In genomic region chr2:200383380-200384110, GRCh38 we compare ENCODE assay signal across 8 cellular contexts.
DNase-seq lines count a peak whose midpoint lies in the region; ATAC-seq and TF ChIP-seq lines count a peak whose summit lies in the region.

No MANE protein-coding gene starts in this region.

- WGBS in GM23248 (ENCODE audit: low coverage in 1 of 2, low lambda C conversion rate in 2 of 2, missing lambda C conversion rate in 2 of 2), 2 experiments: 80% methylated on average over 6 of the region's 6 CpGs
- WGBS in liver: 48% methylated on average over 6 of the region's 6 CpGs

- peaks cover 94% of the 10 kb centered on the region for H3K79me2 ChIP-seq in GM23248 (ENCODE audit: insufficient read depth)

- in situ Hi-C loops in GM23248 (cut with MboI): no loop called here

- H3K36me3 Mint-ChIP-seq in brain: peaks cover 25% of the 10 kb centered on the region

- H3K9me2 ChIP-seq in GM23248 (ENCODE audit: insufficient read depth): no peaks in the 10 kb centered on the region

- DNase-seq in GM12864 (ENCODE audit: low read depth) (peak; percentile 43), GM23248 (peak; percentile 72), NCI-H1436 treated with DMSO at 0.1 percent for 48 hours (lab: John Stamatoyannopoulos, UW) (peak; percentile 15), WERI-Rb-1 (no peak)
- no peak for DNase-seq in NK-92 treated with Interleukin-12 subunit alpha and Interleukin-12 subunit beta, amount 100 ng/mL, for 24 hours (lab: John Stamatoyannopoulos, UW)

- no peak overlapping the region for H3K4me3 ChIP-seq in GM12864 (ENCODE audit: low read depth, low read length)
- peak overlapping the region; percentile 59 for H3K4me3 ChIP-seq in GM23248
- H3K4me3 ChIP-seq in liver (ENCODE audit: low read depth in 1 of 3, low read length in 3 of 3): no peak overlapping the region
- H3K4me3 ChIP-seq in WERI-Rb-1 (ENCODE audit: low read depth, low read length): no peak overlapping the region

- H3K9me3 Mint-ChIP-seq in brain: no peaks in the 10 kb centered on the region

- H3K4me1 ChIP-seq in GM23248 (ENCODE audit: insufficient read depth) (peaks cover 37% of the 10 kb centered on the region), liver (ENCODE audit: control insufficient read depth in 4 of 4, insufficient read depth in 4 of 4, low read length in 3 of 4) (peaks cover 2 to 23% (median 10%) of the 10 kb centered on the region in 4 donors)

- TF ChIP-seq RAD21 in liver (IDR thresholded peaks at IDR 0.05): peak; percentile 4 to 25

- no peaks in the 10 kb centered on the region for H4K20me1 ChIP-seq in GM23248 (ENCODE audit: insufficient read depth)

- peak overlapping the region; percentile 81 for H3K4me2 ChIP-seq in GM23248 (ENCODE audit: unreplicated experiment)

- H2AFZ ChIP-seq in GM23248: peak overlapping the region; percentile 30; the same call in 1 of the 2 replicates

- H3K9me3 ChIP-seq in GM23248 (ENCODE audit: low read depth): no peaks in the 10 kb centered on the region
- H3K9me3 ChIP-seq in liver (ENCODE audit: control insufficient read depth in 4 of 4, low read length in 3 of 4): no peaks in the 10 kb centered on the region
- no peaks in the 10 kb centered on the region for H3K9me3 ChIP-seq in WERI-Rb-1 (ENCODE audit: severe bottlenecking)

- H3K4me1 Mint-ChIP-seq in brain: peaks cover 65% of the 10 kb centered on the region

- H3K27ac Mint-ChIP-seq in brain: peak overlapping the region; percentile 8 to 95 (median 92)

- no peaks in the 10 kb centered on the region for H3K27me3 ChIP-seq in GM23248 (replicated peaks; ENCODE audit: insufficient read depth)
- H3K27me3 ChIP-seq in liver (ENCODE audit: control insufficient read depth in 4 of 4, insufficient read depth in 4 of 4, low read length in 3 of 4): no peaks in the 10 kb centered on the region
- H3K27me3 ChIP-seq in WERI-Rb-1 (ENCODE audit: insufficient read depth, low read depth, severe bottlenecking): no peaks in the 10 kb centered on the region

- H3F3A ChIP-seq in GM23248 (ENCODE audit: insufficient read depth): peaks cover 23% of the 10 kb centered on the region

- no peak for ATAC-seq in GM21515 (IDR thresholded peaks at IDR 0.05; ENCODE audit: unreplicated experiment)

- no peaks in the 10 kb centered on the region for H3K27me3 Mint-ChIP-seq in brain

- TF ChIP-seq CTCF in GM12864 (IDR thresholded peaks at IDR 0.05; ENCODE audit: low read depth, low read length, missing control alignments) (no peak), brain (conservative IDR thresholded peaks at IDR 0.05) (no peak), liver (IDR thresholded peaks at IDR 0.05; ENCODE audit: low read depth, low read length, missing input control) (no peak), WERI-Rb-1 (IDR thresholded peaks at IDR 0.05; ENCODE audit: low read depth, low read length) (no peak)

- peak overlapping the region; percentile 45 to 79 (median 64) for H3K4me3 Mint-ChIP-seq in brain

- peak overlapping the region; percentile 42 for H3K27ac ChIP-seq in GM23248
- H3K27ac ChIP-seq in liver (ENCODE audit: low read depth in 1 of 2, low read length in 2 of 2): peak overlapping the region; percentile 53 to 63
- no peak overlapping the region for H3K27ac ChIP-seq in WERI-Rb-1

- H3K36me3 ChIP-seq in GM23248 (ENCODE audit: low read depth) (no peaks in the 10 kb centered on the region), liver (ENCODE audit: control insufficient read depth in 4 of 4, insufficient read depth in 3 of 4, low read depth in 1 of 4, low read length in 3 of 4) (peaks cover 0 to 3% (median 0%) of the 10 kb centered on the region in 4 donors), WERI-Rb-1 (no peaks in the 10 kb centered on the region)

- peak overlapping the region; percentile 43 for H3K9ac ChIP-seq in GM23248
- H3K9ac ChIP-seq in liver (ENCODE audit: low read depth in 1 of 2, low read length in 2 of 2): peak overlapping the region in 1 of 2 donors; percentile 48

TF ChIP-seq in liver, 16 proteins besides CTCF, POLR2A, EP300 and RAD21:
- TF ChIP-seq EGR1 (IDR thresholded peaks at IDR 0.05; ENCODE audit: low read depth in 2 of 2): no peak
- TF ChIP-seq HNF4G (IDR thresholded peaks at IDR 0.05): no peak
- TF ChIP-seq MAX (IDR thresholded peaks at IDR 0.05): no peak
- TF ChIP-seq TAF1 (conservative IDR thresholded peaks at IDR 0.05): no peak
- peak; percentile 28 for TF ChIP-seq YY1 (IDR thresholded peaks at IDR 0.05)
- TF ChIP-seq NR2F2 (IDR thresholded peaks at IDR 0.05): peak; percentile 92
- TF ChIP-seq SP1 (IDR thresholded peaks at IDR 0.05): no peak
- TF ChIP-seq ATF3 (IDR thresholded peaks at IDR 0.05): no peak
- TF ChIP-seq JUND (IDR thresholded peaks at IDR 0.05): no peak
- no peak for TF ChIP-seq FOXA2 (IDR thresholded peaks at IDR 0.05)
- TF ChIP-seq RXRA (IDR thresholded peaks at IDR 0.05): no peak

Comparison
In these comparisons a context has a peak if more than half of its experiments do, and no peak if none do; other contexts are left out.
1. DNase-seq: peak in GM12864 (single experiment), GM23248 (single experiment) and NCI-H1436 treated with DMSO at 0.1 percent for 48 hours (single experiment); none in NK-92 treated with Interleukin-12 subunit alpha and Interleukin-12 subunit beta, amount 100 ng/mL, for 24 hours (single experiment) and WERI-Rb-1 (single experiment).